8 cellular contexts compared by ENCODE assay signal in genomic region chr5:149357370-149358293, GRCh38. TPM values are rescaled to one million over a fixed set of nuclear protein-coding genes. Genes with fewer than 3 reads are reported as not detected.
A peak's percentile ranks its signal among the peaks of the same experiment; 100 is the strongest.
DNase-seq lines count a peak whose midpoint lies in the region; ATAC-seq and TF ChIP-seq lines count a peak whose summit lies in the region.

Gene PCYOX1L (plus strand): TSS chr5:149358046. CDS start chr5:149358069, 23 bp downstream.

- H3K27ac Mint-ChIP-seq in progenitor cell of endocrine pancreas = peak within 1 kb of the TSS; percentile 73

- H3K36me3 Mint-ChIP-seq in progenitor cell of endocrine pancreas (ENCODE audit: insufficient read depth) = peaks cover 10% of the 10 kb centered on the region

- peaks cover 6% of the 10 kb centered on the region for H3K4me1 Mint-ChIP-seq in progenitor cell of endocrine pancreas (ENCODE audit: low read depth)

- H3K9me3 Mint-ChIP-seq in progenitor cell of endocrine pancreas (ENCODE audit: low read depth) = no peaks in the 10 kb centered on the region

- H3K4me3 Mint-ChIP-seq in progenitor cell of endocrine pancreas (ENCODE audit: low read depth) = peak within 1 kb of the TSS; percentile 88

- intact Hi-C loops in T-helper 1 cell treated with Interleukin-12 subunit alpha and Interleukin-12 subunit beta and Interleukin-4 antibody, amounts not matched to agents 30 ng/mL and 1 ng/mL, for 36 hours (cut with micrococcal nuclease) = loop anchor here (1.0 to 5.0 kb wide), 7 partner anchors 12 to 1895 kb away; partner anchors contain the start of genes CSNK1A1, GM2A, GRPEL2 and SLC26A2
- intact Hi-C loops in left ventricle myocardium superior (cut with micrococcal nuclease) = no loop called here

- H3K27me3 Mint-ChIP-seq in progenitor cell of endocrine pancreas = peaks cover 10% of the 10 kb centered on the region

- no peak for TF ChIP-seq CTCF in progenitor cell of endocrine pancreas (IDR thresholded peaks at IDR 0.05; ENCODE audit: unreplicated experiment)

- ATAC-seq in GM18498 (IDR thresholded peaks at IDR 0.05; ENCODE audit: unreplicated experiment) (peak; percentile 99), HG02885 (IDR thresholded peaks at IDR 0.05; ENCODE audit: poor library complexity, unreplicated experiment) (peak; percentile 99), left ventricle myocardium superior (peak; percentile 100)

- DNase-seq in NCI-H1694 (lab: John Stamatoyannopoulos, UW) = peak; percentile 87
- peak; percentile 88 for DNase-seq in amniotic stem cell (lab: John Stamatoyannopoulos, UW)
- peak; percentile 99 for DNase-seq in left ventricle myocardium superior
- DNase-seq in progenitor cell of endocrine pancreas (ENCODE audit: low spot score, unreplicated experiment) = peak; percentile 81
- DNase-seq in ureter (ENCODE audit: low spot score) = peak; percentile 95

RNA-seq across cellular contexts. Expression of gene PCYOX1L, which starts in this region (rescaled TPM):
- total RNA-seq in T-helper 1 cell treated with Interleukin-12 subunit alpha and Interleukin-12 subunit beta and Interleukin-4 antibody, amounts not matched to agents 30 ng/mL and 1 ng/mL, for 36 hours = 28.8 and 31.3 TPM in 2 replicates
- total RNA-seq in left ventricle myocardium superior = 2.6 TPM
- total RNA-seq in progenitor cell of endocrine pancreas = 18.6 and 20.6 TPM in 2 replicates
- total RNA-seq in ureter = 14.7 TPM

Comparison
In these comparisons a context has a peak if more than half of its experiments do, and no peak if none do; other contexts are left out.
1. Peak in every context shown above with its lines: DNase-seq and ATAC-seq.